8 cellular contexts compared by ENCODE assay signal in genomic region chr18:63366270-63366990, GRCh38. TPM values are rescaled to one million over a fixed set of nuclear protein-coding genes. Genes with fewer than 3 reads are reported as not detected.
DNase-seq lines count a peak whose midpoint lies in the region; ATAC-seq and TF ChIP-seq lines count a peak whose summit lies in the region.

No MANE protein-coding gene starts in this region.

- peaks cover 11% of the 10 kb centered on the region for H3K9me3 Mint-ChIP-seq in activated CD8-positive, alpha-beta memory T cell treated with anti-CD3 and anti-CD28 coated beads, Interleukin-2, amount 10 ng/mL, durations not matched to agents 7 days and 5 days (ENCODE audit: low read depth)
- H3K9me3 Mint-ChIP-seq in endothelial cell (ENCODE audit: unreplicated experiment): no peaks in the 10 kb centered on the region

- peak overlapping the region; percentile 77 for H3K27ac Mint-ChIP-seq in activated CD8-positive, alpha-beta memory T cell treated with anti-CD3 and anti-CD28 coated beads, Interleukin-2, amount 10 ng/mL, durations not matched to agents 7 days and 5 days
- H3K27ac Mint-ChIP-seq in endothelial cell (ENCODE audit: unreplicated experiment): peak overlapping the region; percentile 84

- CTCF ChIA-PET in activated CD8-positive, alpha-beta memory T cell treated with anti-CD3 and anti-CD28 coated beads, Interleukin-2, amount 10 ng/mL, durations not matched to agents 7 days and 5 days (lab: Charles Lee): interaction anchor here (0.8 to 4.4 kb wide), 8 partner anchors 15 to 72 kb away, joined by 3 to 22 read pairs (median 4); partner anchors contain the start of gene VPS4B

- peak; percentile 13 to 42 for DNase-seq in NCI-H524 (lab: John Stamatoyannopoulos, UW)
- no peak for DNase-seq in NCI-H524 treated with DMSO at 0.1 percent for 48 hours (lab: John Stamatoyannopoulos, UW)
- peak; percentile 8 for DNase-seq in NCI-H345 treated with DMSO at 0.1 percent for 48 hours (lab: John Stamatoyannopoulos, UW; ENCODE audit: unreplicated experiment)
- peak; percentile 86 for DNase-seq in activated CD8-positive, alpha-beta memory T cell treated with anti-CD3 and anti-CD28 coated beads, Interleukin-2, amount 10 ng/mL, durations not matched to agents 7 days and 5 days
- peak; percentile 32 for DNase-seq in endothelial cell (ENCODE audit: low spot score)
- DNase-seq in mucosa of gallbladder (ENCODE audit: low spot score): peak; percentile 50
- DNase-seq in stimulated activated CD8-positive, alpha-beta memory T cell treated with anti-CD3 and anti-CD28 coated beads, Interleukin-4, amount 100 ng/mL, for 1 hour (ENCODE audit: low read depth in 2 of 2, low spot score in 1 of 2): peak; percentile 37 to 48

- TF ChIP-seq CTCF in endothelial cell (IDR thresholded peaks at IDR 0.05; ENCODE audit: unreplicated experiment): no peak

- H3K27me3 Mint-ChIP-seq in activated CD8-positive, alpha-beta memory T cell treated with anti-CD3 and anti-CD28 coated beads, Interleukin-2, amount 10 ng/mL, durations not matched to agents 7 days and 5 days: no peaks in the 10 kb centered on the region
- H3K27me3 Mint-ChIP-seq in endothelial cell (ENCODE audit: unreplicated experiment): peaks cover 7% of the 10 kb centered on the region

- H3K4me1 Mint-ChIP-seq in activated CD8-positive, alpha-beta memory T cell treated with anti-CD3 and anti-CD28 coated beads, Interleukin-2, amount 10 ng/mL, durations not matched to agents 7 days and 5 days: peaks cover 39% of the 10 kb centered on the region
- H3K4me1 Mint-ChIP-seq in endothelial cell (ENCODE audit: unreplicated experiment): peaks cover 20% of the 10 kb centered on the region

- peak; percentile 37 for ATAC-seq in HG02884 (IDR thresholded peaks at IDR 0.05; ENCODE audit: unreplicated experiment)
- ATAC-seq in activated CD8-positive, alpha-beta memory T cell treated with anti-CD3 and anti-CD28 coated beads, Interleukin-2, amount 10 ng/mL, durations not matched to agents 7 days and 5 days: peak; percentile 60

- H3K36me3 Mint-ChIP-seq in activated CD8-positive, alpha-beta memory T cell treated with anti-CD3 and anti-CD28 coated beads, Interleukin-2, amount 10 ng/mL, durations not matched to agents 7 days and 5 days: peaks cover 36% of the 10 kb centered on the region
- H3K36me3 Mint-ChIP-seq in endothelial cell (ENCODE audit: low read depth, unreplicated experiment): peaks cover 10% of the 10 kb centered on the region

- H3K4me3 Mint-ChIP-seq in activated CD8-positive, alpha-beta memory T cell treated with anti-CD3 and anti-CD28 coated beads, Interleukin-2, amount 10 ng/mL, durations not matched to agents 7 days and 5 days: peak overlapping the region; percentile 85
- H3K4me3 Mint-ChIP-seq in endothelial cell (ENCODE audit: unreplicated experiment): peak overlapping the region; percentile 93

RNA-seq across cellular contexts. Expression of gene KDSR, which starts 0.6 kb away (rescaled TPM):
- total RNA-seq in activated CD8-positive, alpha-beta memory T cell treated with anti-CD3 and anti-CD28 coated beads, Interleukin-2, amount 10 ng/mL, durations not matched to agents 7 days and 5 days: 10 to 100 TPM; 34.6 to 48.4 TPM
- total RNA-seq in endothelial cell (ENCODE audit: unreplicated experiment) (23.9 TPM), mucosa of gallbladder (59.4 TPM)

RNA-seq across cellular contexts. Expression of gene BCL2, which starts 46.9 kb away (rescaled TPM):
- total RNA-seq in activated CD8-positive, alpha-beta memory T cell treated with anti-CD3 and anti-CD28 coated beads, Interleukin-2, amount 10 ng/mL, durations not matched to agents 7 days and 5 days: 100 to 1,000 TPM; 118 to 143 TPM
- total RNA-seq in endothelial cell (ENCODE audit: unreplicated experiment) (9.2 TPM), mucosa of gallbladder (18.5 TPM)

RNA-seq across cellular contexts. Expression of gene VPS4B, which starts 55.8 kb away (rescaled TPM):
- total RNA-seq in activated CD8-positive, alpha-beta memory T cell treated with anti-CD3 and anti-CD28 coated beads, Interleukin-2, amount 10 ng/mL, durations not matched to agents 7 days and 5 days: 10 to 100 TPM; 63.3 to 64.8 TPM
- 43.1 TPM for total RNA-seq in endothelial cell (ENCODE audit: unreplicated experiment)
- total RNA-seq in mucosa of gallbladder: 80.5 TPM
